In the genomic region with DNA sequence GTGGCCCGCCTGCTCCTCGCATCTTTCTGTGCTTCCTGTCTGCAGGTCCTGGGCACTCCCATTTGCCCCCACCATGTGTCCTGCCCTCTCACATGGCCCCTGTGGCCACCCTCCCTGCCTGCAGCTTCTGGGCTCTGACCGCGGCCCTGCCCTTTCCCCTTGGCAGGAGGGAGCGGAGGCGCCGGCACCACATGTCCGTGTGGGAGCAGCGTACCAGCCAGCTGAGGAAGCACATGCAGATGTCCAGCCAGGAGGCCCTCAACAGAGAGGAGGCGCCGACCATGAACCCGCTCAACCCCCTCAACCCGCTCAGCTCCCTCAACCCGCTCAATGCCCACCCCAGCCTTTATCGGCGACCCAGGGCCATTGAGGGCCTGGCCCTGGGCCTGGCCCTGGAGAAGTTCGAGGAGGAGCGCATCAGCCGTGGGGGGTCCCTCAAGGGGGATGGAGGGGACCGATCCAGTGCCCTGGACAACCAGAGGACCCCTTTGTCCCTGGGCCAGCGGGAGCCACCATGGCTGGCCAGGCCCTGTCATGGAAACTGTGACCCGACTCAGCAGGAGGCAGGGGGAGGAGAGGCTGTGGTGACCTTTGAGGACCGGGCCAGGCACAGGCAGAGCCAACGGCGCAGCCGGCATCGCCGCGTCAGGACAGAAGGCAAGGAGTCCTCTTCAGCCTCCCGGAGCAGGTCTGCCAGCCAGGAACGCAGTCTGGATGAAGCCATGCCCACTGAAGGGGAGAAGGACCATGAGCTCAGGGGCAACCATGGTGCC, we compare ENCODE assay signal across 29 cellular contexts.
"Had no signal": no experiment of that assay in that cellular context is flagged by ENCODE, and none has a peak within 500 bp of the region (broad histone marks: within the 10 kb centered on the region; RNA-seq: fewer than 3 reads in every experiment).

No MANE protein-coding gene starts in this region.

- H3K9me3 Mint-ChIP-seq: natural killer cell; nephron; stimulated activated memory B cell treated with anti-CD40 and anti-IgM and Interleukin-4, amounts not matched to agents 10 μg/mL and 1 μg/mL and 100 μg/mL, for 72 hours; stimulated activated naive CD8-positive, alpha-beta T cell treated with anti-CD3 and anti-CD28 coated beads, Interleukin-15, Interleukin-2, amounts not matched to agents 100 ng/mL and 50 ng/mL, for 24 hours had no signal

- H3K4me1 Mint-ChIP-seq: naive B cell; natural killer cell; nephron; stimulated activated memory B cell treated with anti-CD40 and anti-IgM and Interleukin-4, amounts not matched to agents 10 μg/mL and 1 μg/mL and 100 μg/mL, for 72 hours had no signal

- H3K4me3 Mint-ChIP-seq: natural killer cell; nephron; neural progenitor cell; stimulated activated memory B cell treated with anti-CD40 and anti-IgM and Interleukin-4, amounts not matched to agents 10 μg/mL and 1 μg/mL and 100 μg/mL, for 72 hours; stimulated activated naive CD8-positive, alpha-beta T cell treated with anti-CD3 and anti-CD28 coated beads, Interleukin-15, Interleukin-2, amounts not matched to agents 100 ng/mL and 50 ng/mL, for 24 hours had no signal

- H3K4me2 ChIP-seq: neural progenitor cell, smooth muscle cell had no signal

- ATAC-seq: natural killer cell, pancreas, right cardiac atrium, sciatic nerve had no signal

- H3K27me3 ChIP-seq: neural progenitor cell, neutrophil, pancreas, spleen, suprapubic skin, testis, tibial artery, transverse colon, upper lobe of left lung, vagina had no signal

- DNase-seq: naive B cell; natural killer cell; nucleus accumbens; pancreas; right cardiac atrium; spleen; stimulated activated CD4-positive, alpha-beta T cell treated with anti-CD3 and anti-CD28 coated beads, Interleukin-12 subunit alpha, Interleukin-12 subunit beta, amount 100 ng/mL, for 4 hours; stimulated activated CD4-positive, alpha-beta T cell treated with anti-CD3 and anti-CD28 coated beads, Interleukin-1b, Interleukin-23, amount 100 ng/mL, for 48 hours; stimulated activated CD4-positive, alpha-beta T cell treated with anti-CD3 and anti-CD28 coated beads, Interleukin-4, amount 100 ng/mL, for 1 hour; stimulated activated CD4-positive, alpha-beta T cell treated with anti-CD3 and anti-CD28 coated beads, Interleukin-4, amount 100 ng/mL, for 4 hours; stimulated activated CD8-positive, alpha-beta memory T cell treated with anti-CD3 and anti-CD28 coated beads, Interleukin-4, amount 100 ng/mL, for 48 hours; stimulated activated naive CD4-positive, alpha-beta T cell; substantia nigra; testis; tibial artery; transverse colon had no signal

- H3K36me3 ChIP-seq: neural progenitor cell, neutrophil, pancreas, prostate gland, spleen, suprapubic skin, tibial artery, transverse colon, upper lobe of left lung, vagina had no signal

- FAIRE-seq: pancreas, urothelium cell line had no signal

- H3K27ac ChIP-seq: neural progenitor cell, neutrophil, pancreas, prostate gland, skin epidermis, spleen, suprapubic skin, testis, tibial artery, transverse colon, upper lobe of left lung, vagina had no signal

- H3K4me3 ChIP-seq: neural progenitor cell, pancreas, prostate gland, skin epidermis, smooth muscle cell, spleen, suprapubic skin, testis, tibial artery, transverse colon, upper lobe of left lung, vagina had no signal

- H3K9me3 ChIP-seq: neutrophil, pancreas, prostate gland, spleen, suprapubic skin, testis, tibial artery, transverse colon, upper lobe of left lung, vagina had no signal

- H2AFZ ChIP-seq: neural progenitor cell had no signal

- H3K4me1 ChIP-seq: neural progenitor cell, pancreas, prostate gland, spleen, suprapubic skin, testis, tibial artery, transverse colon, upper lobe of left lung, vagina had no signal

- H3K27ac Mint-ChIP-seq: naive B cell; natural killer cell; nephron; neural progenitor cell; stimulated activated memory B cell treated with anti-CD40 and anti-IgM and Interleukin-4, amounts not matched to agents 10 μg/mL and 1 μg/mL and 100 μg/mL, for 72 hours; stimulated activated naive CD8-positive, alpha-beta T cell treated with anti-CD3 and anti-CD28 coated beads, Interleukin-15, Interleukin-2, amounts not matched to agents 100 ng/mL and 50 ng/mL, for 24 hours had no signal

- H3K36me3 Mint-ChIP-seq: naive B cell; natural killer cell; neural progenitor cell; stimulated activated memory B cell treated with anti-CD40 and anti-IgM and Interleukin-4, amounts not matched to agents 10 μg/mL and 1 μg/mL and 100 μg/mL, for 72 hours had no signal

- H3K9ac ChIP-seq: neural progenitor cell had no signal
